Comparison of ENCODE assay signal across 17 cellular contexts in genomic region chr5:42605490-42605889, GRCh38.
DNase-seq lines count a peak whose midpoint lies in the region; ATAC-seq and TF ChIP-seq lines count a peak whose summit lies in the region.
"Had no signal": no experiment of that assay in that cellular context is flagged by ENCODE, and none has a peak within 500 bp of the region (broad histone marks: within the 10 kb centered on the region; RNA-seq: fewer than 3 reads in every experiment).

No MANE protein-coding gene starts in this region.

- TF ChIP-seq POLR2A in gastrocnemius medialis (IDR thresholded peaks at IDR 0.05), result no peak

- no peaks in the 10 kb centered on the region for H3K9me3 Mint-ChIP-seq in activated naive CD8-positive, alpha-beta T cell treated with anti-CD3 and anti-CD28 coated beads for 36 hours

- H3K36me3 Mint-ChIP-seq in activated naive CD8-positive, alpha-beta T cell treated with anti-CD3 and anti-CD28 coated beads for 36 hours, result no peaks in the 10 kb centered on the region
- H3K36me3 Mint-ChIP-seq: CD8-positive, alpha-beta memory T cell had no signal

- H3K27ac ChIP-seq in liver (ENCODE audit: low read depth in 1 of 2, low read length in 2 of 2) (peak overlapping the region; percentile 72 to 73), gastrocnemius medialis (peak overlapping the region; percentile 55 to 80 (median 70))
- H3K27ac ChIP-seq: BLaER1 had no signal

- intact Hi-C loops in gastrocnemius medialis (cut with DNase I; ENCODE audit: low total_unique reads) (no loop called here), left cardiac atrium (cut with DNase I) (no loop called here)

- 27% methylated on average over 2 of the region's 2 CpGs for WGBS in liver

- H3K27ac Mint-ChIP-seq in activated naive CD8-positive, alpha-beta T cell treated with anti-CD3 and anti-CD28 coated beads for 36 hours, result no peak overlapping the region
- H3K27ac Mint-ChIP-seq: CD8-positive, alpha-beta memory T cell; GM23338 had no signal

- no peak for TF ChIP-seq CTCF in liver (IDR thresholded peaks at IDR 0.05; ENCODE audit: low read depth, low read length, missing input control)
- no peak for TF ChIP-seq CTCF in gastrocnemius medialis (IDR thresholded peaks at IDR 0.05 in 4 of 5, conservative IDR thresholded peaks at IDR 0.05 in 1 of 5)

- DNase-seq in DMS53 (lab: John Stamatoyannopoulos, UW), result peak; percentile 6
- no peak for DNase-seq in DMS53 treated with DMSO at 0.1 percent for 48 hours (lab: John Stamatoyannopoulos, UW; ENCODE audit: unreplicated experiment)
- no peak for DNase-seq in gastrocnemius medialis
- DNase-seq in activated naive CD8-positive, alpha-beta T cell treated with anti-CD3 and anti-CD28 coated beads for 36 hours, result no peak
- DNase-seq in left cardiac atrium, result no peak
- DNase-seq: 8988T; AML-193; Caco-2; CD8-positive, alpha-beta memory T cell; DMS79 treated with DMSO at 0.1 percent for 48 hours; EL; H7; IMR-90 had no signal

- ATAC-seq in gastrocnemius medialis (no peak), GM19397 (IDR thresholded peaks at IDR 0.05; ENCODE audit: unreplicated experiment) (no peak), left cardiac atrium (no peak)
- ATAC-seq: GM23338 had no signal

- no peaks in the 10 kb centered on the region for H3K4me1 Mint-ChIP-seq in activated naive CD8-positive, alpha-beta T cell treated with anti-CD3 and anti-CD28 coated beads for 36 hours
- H3K4me1 Mint-ChIP-seq: CD8-positive, alpha-beta memory T cell; GM23338 had no signal

- H3K9me3 ChIP-seq in liver (ENCODE audit: control insufficient read depth in 4 of 4, low read length in 3 of 4) (no peaks in the 10 kb centered on the region), gastrocnemius medialis (no peaks in the 10 kb centered on the region)
- H3K9me3 ChIP-seq: BLaER1, Caco-2 had no signal

- in situ Hi-C loops in gastrocnemius medialis (cut with MboI; ENCODE audit: low sequenced_read_pairs in 4 of 4), result no loop called here

- H3K27me3 ChIP-seq in liver (ENCODE audit: control insufficient read depth in 4 of 4, insufficient read depth in 4 of 4, low read length in 3 of 4), result no peaks in the 10 kb centered on the region
- H3K27me3 ChIP-seq in gastrocnemius medialis, result no peaks in the 10 kb centered on the region
- H3K27me3 ChIP-seq: BLaER1 had no signal

- H3K27me3 Mint-ChIP-seq in activated naive CD8-positive, alpha-beta T cell treated with anti-CD3 and anti-CD28 coated beads for 36 hours, result peaks cover 12% of the 10 kb centered on the region

- H3K4me1 ChIP-seq in liver (ENCODE audit: control insufficient read depth in 4 of 4, insufficient read depth in 4 of 4, low read length in 3 of 4) (peaks cover 13 to 55% (median 39%) of the 10 kb centered on the region in 4 donors), gastrocnemius medialis (peaks cover 48 to 66% of the 10 kb centered on the region in 2 donors)
- H3K4me1 ChIP-seq: Caco-2 had no signal

- H3K4me3 ChIP-seq in liver (ENCODE audit: low read depth in 1 of 3, low read length in 3 of 3) (no peak overlapping the region), gastrocnemius medialis (no peak overlapping the region)
- H3K4me3 ChIP-seq: BLaER1, GM23338 had no signal

- no peak overlapping the region for H3K4me3 Mint-ChIP-seq in activated naive CD8-positive, alpha-beta T cell treated with anti-CD3 and anti-CD28 coated beads for 36 hours
- H3K4me3 Mint-ChIP-seq: CD8-positive, alpha-beta memory T cell; GM23338 had no signal

- TF ChIP-seq RAD21 in liver (IDR thresholded peaks at IDR 0.05), result peak; percentile 21 to 29

- H3K36me3 ChIP-seq in liver (ENCODE audit: control insufficient read depth in 4 of 4, insufficient read depth in 3 of 4, low read depth in 1 of 4, low read length in 3 of 4) (no peaks in the 10 kb centered on the region), gastrocnemius medialis (no peaks in the 10 kb centered on the region)
- H3K36me3 ChIP-seq: BLaER1 had no signal

- peak overlapping the region in 1 of 2 donors; percentile 75 for H3K9ac ChIP-seq in liver (ENCODE audit: low read depth in 1 of 2, low read length in 2 of 2)
- H3K9ac ChIP-seq: BLaER1 had no signal

TF ChIP-seq in liver, 16 proteins besides CTCF, POLR2A, EP300 and RAD21:
- peak; percentile 69 for TF ChIP-seq YY1 (IDR thresholded peaks at IDR 0.05)
- TF ChIP-seq REST (IDR thresholded peaks at IDR 0.05), result peak; percentile 53
- peak; percentile 27 for TF ChIP-seq ATF3 (IDR thresholded peaks at IDR 0.05)
- TF ChIP-seq RXRA (IDR thresholded peaks at IDR 0.05), result peak; percentile 36 to 60
- no peak for TF ChIP-seq EGR1 (IDR thresholded peaks at IDR 0.05; ENCODE audit: low read depth in 2 of 2)
- peak; percentile 25 to 26 for TF ChIP-seq JUND (IDR thresholded peaks at IDR 0.05)
- TF ChIP-seq MAX (IDR thresholded peaks at IDR 0.05), result peak; percentile 21
- peak; percentile 88 to 89 for TF ChIP-seq HNF4A (conservative IDR thresholded peaks at IDR 0.05)
- no peak for TF ChIP-seq FOXA2 (IDR thresholded peaks at IDR 0.05)
- no peak for TF ChIP-seq NR2F2 (IDR thresholded peaks at IDR 0.05)
- TF ChIP-seq SP1 (IDR thresholded peaks at IDR 0.05), result peak; percentile 50
- TF ChIP-seq HNF4G (IDR thresholded peaks at IDR 0.05), result peak; percentile 75
